In genomic region chr2:118459425-118459824, GRCh38 we compare ENCODE assay signal across 19 cellular contexts.
DNase-seq lines count a peak whose midpoint lies in the region; ATAC-seq and TF ChIP-seq lines count a peak whose summit lies in the region.
"Had no signal": no experiment of that assay in that cellular context is flagged by ENCODE, and none has a peak within 500 bp of the region (broad histone marks: within the 10 kb centered on the region; RNA-seq: fewer than 3 reads in every experiment).

No MANE protein-coding gene starts in this region.

- H3K27ac ChIP-seq in HCT116 (ENCODE audit: low read depth, low read length) (no peak overlapping the region), OCI-LY3 (ENCODE audit: low read length) (no peak overlapping the region), endodermal cell (ENCODE audit: low read depth, low read length) (no peak overlapping the region), smooth muscle cell (ENCODE audit: low read depth) (no peak overlapping the region)
- H3K27ac ChIP-seq: PC-9, SJCRH30 had no signal

- H3K9ac ChIP-seq in HCT116 (ENCODE audit: low read length): no peak overlapping the region
- no peak overlapping the region for H3K9ac ChIP-seq in OCI-LY3 (ENCODE audit: low read length)
- H3K9ac ChIP-seq in endodermal cell (ENCODE audit: extremely low read depth, low read length, poor library complexity, severe bottlenecking): no peak overlapping the region
- no peak overlapping the region for H3K9ac ChIP-seq in smooth muscle cell (ENCODE audit: low read depth)

- no peak overlapping the region for H3K4me3 Mint-ChIP-seq in endodermal cell
- no peak overlapping the region for H3K4me3 Mint-ChIP-seq in CD14-positive monocyte
- H3K4me3 Mint-ChIP-seq: CD8-positive, alpha-beta memory T cell; GM23338 had no signal

- no peak for TF ChIP-seq RAD21 in HCT116 (IDR thresholded peaks at IDR 0.05; ENCODE audit: low read depth)

- H4K20me1 ChIP-seq in HCT116 (ENCODE audit: insufficient read depth): no peaks in the 10 kb centered on the region
- H4K20me1 ChIP-seq in OCI-LY3 (ENCODE audit: insufficient read depth, low read length): no peaks in the 10 kb centered on the region
- H4K20me1 ChIP-seq in smooth muscle cell (ENCODE audit: low read depth): no peaks in the 10 kb centered on the region

- DNase-seq in HCT116 (ENCODE audit: low read depth, low spot score) (no peak), endodermal cell (no peak), smooth muscle cell (lab: John Stamatoyannopoulos, UW; ENCODE audit: unreplicated experiment) (no peak), NCI-H1694 (lab: John Stamatoyannopoulos, UW) (no peak), kidney glomerular epithelial cell (lab: John Stamatoyannopoulos, UW) (no peak), CD14-positive monocyte (ENCODE audit: low spot score) (no peak)
- DNase-seq: BE2C; CD8-positive, alpha-beta memory T cell; DMS79 treated with DMSO at 0.1 percent for 48 hours; MG63; NCI-H1105 treated with DMSO at 0.1 percent for 48 hours; NCI-H187; NCI-H226; NCI-H526 treated with DMSO at 0.1 percent for 48 hours; NK-92 treated with Interleukin-12 subunit alpha and Interleukin-12 subunit beta, amount 100 ng/mL, for 24 hours; SJCRH30 had no signal

- H3K4me2 ChIP-seq in HCT116 (ENCODE audit: low read length) (no peak overlapping the region), OCI-LY3 (ENCODE audit: low read length) (no peak overlapping the region), smooth muscle cell (no peak overlapping the region)
- H3K4me2 ChIP-seq: GM23338, PC-9 had no signal

- BruUV-seq in HCT116 (replicated peaks; lab: Mats Ljungman, UMichigan): no TSS peak

- H3K27me3 Mint-ChIP-seq in endodermal cell (ENCODE audit: insufficient read depth) (peaks cover 26% of the 10 kb centered on the region), CD14-positive monocyte (ENCODE audit: low read depth in 3 of 3) (peaks cover 0 to 5% (median 0%) of the 10 kb centered on the region in 3 donors)

- POLR2A ChIA-PET in HCT116 (lab: Charles Lee): no interaction called here

- H3K4me1 Mint-ChIP-seq in endodermal cell (no peaks in the 10 kb centered on the region), CD14-positive monocyte (no peaks in the 10 kb centered on the region)
- H3K4me1 Mint-ChIP-seq: CD8-positive, alpha-beta memory T cell had no signal

- H3K9me2 ChIP-seq in HCT116 (ENCODE audit: insufficient read depth): no peaks in the 10 kb centered on the region

- H3K36me3 Mint-ChIP-seq in endodermal cell (ENCODE audit: low read depth): no peaks in the 10 kb centered on the region
- no peaks in the 10 kb centered on the region for H3K36me3 Mint-ChIP-seq in CD14-positive monocyte
- H3K36me3 Mint-ChIP-seq: CD8-positive, alpha-beta memory T cell had no signal

- no peaks in the 10 kb centered on the region for H3K79me2 ChIP-seq in HCT116 (ENCODE audit: insufficient read depth, low read length)
- no peaks in the 10 kb centered on the region for H3K79me2 ChIP-seq in OCI-LY3 (ENCODE audit: low read length)
- H3K79me2 ChIP-seq in smooth muscle cell (ENCODE audit: low read depth): no peaks in the 10 kb centered on the region

- H3K4me1 ChIP-seq in HCT116 (ENCODE audit: control insufficient read depth in 1 of 2, insufficient read depth in 2 of 2, low read length in 2 of 2) (no peaks in the 10 kb centered on the region), OCI-LY3 (ENCODE audit: low read length) (no peaks in the 10 kb centered on the region), endodermal cell (ENCODE audit: control insufficient read depth, insufficient read depth, low read length) (no peaks in the 10 kb centered on the region), smooth muscle cell (ENCODE audit: low read depth) (no peaks in the 10 kb centered on the region)
- H3K4me1 ChIP-seq: BE2C, SJCRH30 had no signal

- no peak overlapping the region for H3K4me3 ChIP-seq in HCT116 (replicated peaks in 1 of 2; ENCODE audit: low read depth in 1 of 2, low read length in 2 of 2)
- H3K4me3 ChIP-seq in OCI-LY3 (ENCODE audit: low read length): no peak overlapping the region
- H3K4me3 ChIP-seq in endodermal cell (ENCODE audit: low read length): no peak overlapping the region
- no peak overlapping the region for H3K4me3 ChIP-seq in smooth muscle cell
- H3K4me3 ChIP-seq: GM23338, MG63, PC-9, SJCRH30 had no signal

- no peaks in the 10 kb centered on the region for H3F3A ChIP-seq in smooth muscle cell (ENCODE audit: low read depth)

- H3K36me3 ChIP-seq in HCT116 (ENCODE audit: control insufficient read depth in 1 of 2, insufficient read depth in 2 of 2, low read length in 2 of 2): no peaks in the 10 kb centered on the region
- H3K36me3 ChIP-seq in OCI-LY3 (replicated peaks; ENCODE audit: low read depth, low read length): no peaks in the 10 kb centered on the region
- no peaks in the 10 kb centered on the region for H3K36me3 ChIP-seq in endodermal cell (ENCODE audit: control insufficient read depth, insufficient read depth, low read length)
- no peaks in the 10 kb centered on the region for H3K36me3 ChIP-seq in smooth muscle cell (ENCODE audit: low read depth)
- H3K36me3 ChIP-seq: BE2C, MG63, SJCRH30 had no signal

- 83 to 96% methylated on average over 1 of the region's 1 CpG for WGBS in endodermal cell (ENCODE audit: insufficient coverage in 1 of 2, insufficient read length in 1 of 2), 2 experiments
- WGBS in smooth muscle cell (ENCODE audit: low lambda C conversion rate): 81% methylated on average over 1 of the region's 1 CpG

- intact Hi-C loops in HCT116 (cut with micrococcal nuclease): no loop called here
- intact Hi-C loops in CD14-positive monocyte (cut with micrococcal nuclease): no loop called here

- H3K27ac Mint-ChIP-seq in endodermal cell (no peak overlapping the region), CD14-positive monocyte (no peak overlapping the region)
- H3K27ac Mint-ChIP-seq: GM23338 had no signal

- peak; percentile 55; the same call in 1 of the 2 replicates for ATAC-seq in HCT116
- ATAC-seq: GM23338 had no signal

- H2AFZ ChIP-seq in HCT116 (ENCODE audit: low read depth, low read length, poor library complexity, severe bottlenecking): no peak overlapping the region
- H2AFZ ChIP-seq in OCI-LY3 (ENCODE audit: low read depth, low read length): no peak overlapping the region
- no peak overlapping the region for H2AFZ ChIP-seq in smooth muscle cell (ENCODE audit: low read depth)
- H2AFZ ChIP-seq: GM23338, PC-9 had no signal

- peak in 2 of 3 experiments; percentile 27 to 28; a peak in 1 of 6 replicates for TF ChIP-seq CTCF in HCT116 (IDR thresholded peaks at IDR 0.05 in 2 of 3, conservative IDR thresholded peaks at IDR 0.05 in 1 of 3; ENCODE audit: borderline replicate concordance in 1 of 3, insufficient read depth in 1 of 3, low read depth in 2 of 3, low read length in 2 of 3)
- 0 out of 2 replicates have a peak, but pooled peaks have one; percentile 13 for TF ChIP-seq CTCF in OCI-LY3 (IDR thresholded peaks at IDR 0.05; ENCODE audit: low read depth, low read length)
- peak; percentile 59 for TF ChIP-seq CTCF in endodermal cell (conservative IDR thresholded peaks at IDR 0.05)
- TF ChIP-seq CTCF in smooth muscle cell (IDR thresholded peaks at IDR 0.05; ENCODE audit: borderline replicate concordance, insufficient read depth, poor library complexity, severe bottlenecking): peak; percentile 19
- no peak for TF ChIP-seq CTCF in CD14-positive monocyte (IDR thresholded peaks at IDR 0.05)

- H3K27me3 ChIP-seq in HCT116 (ENCODE audit: insufficient read depth, low read length) (peaks cover 14% of the 10 kb centered on the region), OCI-LY3 (ENCODE audit: low read depth, low read length) (no peaks in the 10 kb centered on the region), endodermal cell (ENCODE audit: control insufficient read depth, insufficient read depth, low read length, poor library complexity, severe bottlenecking) (no peaks in the 10 kb centered on the region), smooth muscle cell (ENCODE audit: low read depth) (peaks cover 17% of the 10 kb centered on the region)
- H3K27me3 ChIP-seq: BE2C, MG63 had no signal

- H3K9me3 Mint-ChIP-seq in endodermal cell: no peaks in the 10 kb centered on the region
- no peaks in the 10 kb centered on the region for H3K9me3 Mint-ChIP-seq in CD14-positive monocyte
- H3K9me3 Mint-ChIP-seq: GM23338 had no signal

- RAD21 ChIA-PET in HCT116 (lab: Charles Lee; ENCODE audit: low non-redundant PET in 1 of 2, low total read pairs in 2 of 2, uncharacterized antibody in 2 of 2, unreplicated experiment in 2 of 2): no interaction called here

- H3K9me3 ChIP-seq in HCT116 (ENCODE audit: control insufficient read depth in 1 of 2, insufficient read depth in 1 of 2, low read depth in 1 of 2, low read length in 2 of 2) (no peaks in the 10 kb centered on the region), OCI-LY3 (ENCODE audit: insufficient read depth, low read length) (no peaks in the 10 kb centered on the region), endodermal cell (ENCODE audit: control insufficient read depth, low read length) (no peaks in the 10 kb centered on the region), smooth muscle cell (replicated peaks; ENCODE audit: low read depth) (no peaks in the 10 kb centered on the region)
- H3K9me3 ChIP-seq: BE2C, MG63, SJCRH30 had no signal

- CTCF ChIA-PET in HCT116 (lab: Charles Lee): no interaction called here

- no peak for TF ChIP-seq POLR2A in HCT116 (IDR thresholded peaks at IDR 0.05; ENCODE audit: borderline replicate concordance, extremely low read depth, insufficient read depth, insufficient read length)

TF ChIP-seq in HCT116, 20 proteins besides CTCF, POLR2A, EP300 and RAD21:
- no peak for TF ChIP-seq ZNF274 (IDR thresholded peaks at IDR 0.05; ENCODE audit: low read depth, low read length)
- no peak for TF ChIP-seq SIN3A (IDR thresholded peaks at IDR 0.05; ENCODE audit: low read depth)
- TF ChIP-seq CBX3 (IDR thresholded peaks at IDR 0.05; ENCODE audit: low read depth): no peak
- no peak for TF ChIP-seq ATF3 (IDR thresholded peaks at IDR 0.05)
- TF ChIP-seq MAX (IDR thresholded peaks at IDR 0.05): no peak
- TF ChIP-seq EGR1 (IDR thresholded peaks at IDR 0.05; ENCODE audit: low read depth): no peak
- no peak for TF ChIP-seq FOSL1 (IDR thresholded peaks at IDR 0.05; ENCODE audit: low read depth)
